1 cellular context compared by ENCODE assay signal in genomic region chr17:50903604-50904521, GRCh38.
TF ChIP-seq lines count a peak whose summit lies in the region.

No MANE protein-coding gene starts in this region.

TF ChIP-seq in HepG2, 621 proteins besides CTCF, POLR2A, EP300 and RAD21 (continued from another document and continues in another):
- peak; percentile 15; the same call in 1 of the 2 replicates for TF ChIP-seq DRAP1 (CRISPR knock-in tag; IDR thresholded peaks at IDR 0.05)
- TF ChIP-seq TGIF2 (CRISPR knock-in tag; IDR thresholded peaks at IDR 0.05): peak; percentile 56
- TF ChIP-seq E2F5 (CRISPR knock-in tag; conservative IDR thresholded peaks at IDR 0.05): no peak
- TF ChIP-seq TBX3 (IDR thresholded peaks at IDR 0.05; ENCODE audit: borderline replicate concordance): no peak
- no peak for TF ChIP-seq ZNF567 (CRISPR knock-in tag; IDR thresholded peaks at IDR 0.05; ENCODE audit: borderline replicate concordance)
- no peak for TF ChIP-seq PITX1 (CRISPR knock-in tag; IDR thresholded peaks at IDR 0.05)
- TF ChIP-seq RORA (CRISPR knock-in tag; IDR thresholded peaks at IDR 0.05): no peak
- TF ChIP-seq KLF9 (CRISPR knock-in tag; IDR thresholded peaks at IDR 0.05; ENCODE audit: low read depth): no peak
- TF ChIP-seq ZNF713 (CRISPR knock-in tag; IDR thresholded peaks at IDR 0.05): no peak
- TF ChIP-seq ZNF432 (CRISPR knock-in tag; IDR thresholded peaks at IDR 0.05; ENCODE audit: borderline replicate concordance): peak; percentile 42; the same call in 1 of the 2 replicates
- TF ChIP-seq ZNF605 (CRISPR knock-in tag; IDR thresholded peaks at IDR 0.05): no peak
- TF ChIP-seq CREM (IDR thresholded peaks at IDR 0.05): no peak
- no peak for TF ChIP-seq CREM (CRISPR knock-in tag; IDR thresholded peaks at IDR 0.05)
- TF ChIP-seq, protein P1, sequence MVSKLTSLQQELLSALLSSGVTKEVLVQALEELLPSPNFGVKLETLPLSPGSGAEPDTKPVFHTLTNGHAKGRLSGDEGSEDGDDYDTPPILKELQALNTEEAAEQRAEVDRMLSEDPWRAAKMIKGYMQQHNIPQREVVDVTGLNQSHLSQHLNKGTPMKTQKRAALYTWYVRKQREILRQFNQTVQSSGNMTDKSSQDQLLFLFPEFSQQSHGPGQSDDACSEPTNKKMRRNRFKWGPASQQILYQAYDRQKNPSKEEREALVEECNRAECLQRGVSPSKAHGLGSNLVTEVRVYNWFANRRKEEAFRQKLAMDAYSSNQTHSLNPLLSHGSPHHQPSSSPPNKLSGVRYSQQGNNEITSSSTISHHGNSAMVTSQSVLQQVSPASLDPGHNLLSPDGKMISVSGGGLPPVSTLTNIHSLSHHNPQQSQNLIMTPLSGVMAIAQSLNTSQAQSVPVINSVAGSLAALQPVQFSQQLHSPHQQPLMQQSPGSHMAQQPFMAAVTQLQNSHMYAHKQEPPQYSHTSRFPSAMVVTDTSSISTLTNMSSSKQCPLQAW (CRISPR knock-in tag; IDR thresholded peaks at IDR 0.05): no peak
- 0 out of 2 replicates have a peak, but pooled peaks have one; percentile 4 for TF ChIP-seq THAP11 (CRISPR knock-in tag; IDR thresholded peaks at IDR 0.05)
- TF ChIP-seq SMARCE1 (IDR thresholded peaks at IDR 0.05; ENCODE audit: borderline replicate concordance): no peak
- no peak for TF ChIP-seq ZNF343 (CRISPR knock-in tag; IDR thresholded peaks at IDR 0.05)
- no peak for TF ChIP-seq SNAPC4 (CRISPR knock-in tag; IDR thresholded peaks at IDR 0.05)
- TF ChIP-seq ZBTB37 (CRISPR knock-in tag; IDR thresholded peaks at IDR 0.05): no peak; the same call in 1 of the 2 replicates
- no peak for TF ChIP-seq ZNF430 (CRISPR knock-in tag; IDR thresholded peaks at IDR 0.05)
- no peak for TF ChIP-seq ATF6 (CRISPR knock-in tag; conservative IDR thresholded peaks at IDR 0.05)
- TF ChIP-seq MED1 (CRISPR knock-in tag; IDR thresholded peaks at IDR 0.05): peak; percentile 27; the same call in 1 of the 2 replicates
- no peak for TF ChIP-seq ZNF333 (CRISPR knock-in tag; IDR thresholded peaks at IDR 0.05; ENCODE audit: borderline replicate concordance)
- TF ChIP-seq, protein P2, sequence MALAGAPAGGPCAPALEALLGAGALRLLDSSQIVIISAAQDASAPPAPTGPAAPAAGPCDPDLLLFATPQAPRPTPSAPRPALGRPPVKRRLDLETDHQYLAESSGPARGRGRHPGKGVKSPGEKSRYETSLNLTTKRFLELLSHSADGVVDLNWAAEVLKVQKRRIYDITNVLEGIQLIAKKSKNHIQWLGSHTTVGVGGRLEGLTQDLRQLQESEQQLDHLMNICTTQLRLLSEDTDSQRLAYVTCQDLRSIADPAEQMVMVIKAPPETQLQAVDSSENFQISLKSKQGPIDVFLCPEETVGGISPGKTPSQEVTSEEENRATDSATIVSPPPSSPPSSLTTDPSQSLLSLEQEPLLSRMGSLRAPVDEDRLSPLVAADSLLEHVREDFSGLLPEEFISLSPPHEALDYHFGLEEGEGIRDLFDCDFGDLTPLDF (CRISPR knock-in tag; IDR thresholded peaks at IDR 0.05): peak; percentile 29; the same call in 1 of the 2 replicates
- 0 out of 2 replicates have a peak, but pooled peaks have one; percentile 89 for TF ChIP-seq ZNF850 (CRISPR knock-in tag; conservative IDR thresholded peaks at IDR 0.05)
- TF ChIP-seq ZNF761 (CRISPR knock-in tag; conservative IDR thresholded peaks at IDR 0.05): no peak
- TF ChIP-seq, protein P3, sequence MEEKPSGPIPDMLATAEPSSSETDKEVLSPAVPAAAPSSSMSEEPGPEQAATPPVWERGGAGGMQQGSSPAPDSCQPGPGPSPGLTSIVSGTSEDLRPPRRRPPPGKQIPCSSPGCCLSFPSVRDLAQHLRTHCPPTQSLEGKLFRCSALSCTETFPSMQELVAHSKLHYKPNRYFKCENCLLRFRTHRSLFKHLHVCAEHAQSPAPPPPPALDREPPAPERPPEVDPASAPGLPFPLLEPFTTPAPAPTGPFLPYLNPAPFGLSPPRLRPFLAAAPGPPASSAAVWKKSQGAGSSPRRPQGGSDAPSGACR (CRISPR knock-in tag; IDR thresholded peaks at IDR 0.05): 0 out of 2 replicates have a peak, but pooled peaks have one; percentile 86
- TF ChIP-seq NFKB2 (CRISPR knock-in tag; IDR thresholded peaks at IDR 0.05; ENCODE audit: borderline replicate concordance): no peak
- no peak for TF ChIP-seq HMG20B (CRISPR knock-in tag; conservative IDR thresholded peaks at IDR 0.05)
- TF ChIP-seq ZNF556 (CRISPR knock-in tag; IDR thresholded peaks at IDR 0.05; ENCODE audit: borderline replicate concordance): no peak
- TF ChIP-seq, protein P4, sequence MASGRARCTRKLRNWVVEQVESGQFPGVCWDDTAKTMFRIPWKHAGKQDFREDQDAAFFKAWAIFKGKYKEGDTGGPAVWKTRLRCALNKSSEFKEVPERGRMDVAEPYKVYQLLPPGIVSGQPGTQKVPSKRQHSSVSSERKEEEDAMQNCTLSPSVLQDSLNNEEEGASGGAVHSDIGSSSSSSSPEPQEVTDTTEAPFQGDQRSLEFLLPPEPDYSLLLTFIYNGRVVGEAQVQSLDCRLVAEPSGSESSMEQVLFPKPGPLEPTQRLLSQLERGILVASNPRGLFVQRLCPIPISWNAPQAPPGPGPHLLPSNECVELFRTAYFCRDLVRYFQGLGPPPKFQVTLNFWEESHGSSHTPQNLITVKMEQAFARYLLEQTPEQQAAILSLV (CRISPR knock-in tag; IDR thresholded peaks at IDR 0.05; ENCODE audit: borderline replicate concordance): no peak
- TF ChIP-seq HINFP (CRISPR knock-in tag; IDR thresholded peaks at IDR 0.05; ENCODE audit: low read depth): no peak
- TF ChIP-seq KDM2A (CRISPR knock-in tag; IDR thresholded peaks at IDR 0.05; ENCODE audit: borderline replicate concordance, low read depth): no peak
- no peak for TF ChIP-seq ZNF7 (CRISPR knock-in tag; IDR thresholded peaks at IDR 0.05)
- no peak for TF ChIP-seq MAFF (IDR thresholded peaks at IDR 0.05; ENCODE audit: low read depth, low read length)
- TF ChIP-seq GTF2F1 (IDR thresholded peaks at IDR 0.05; ENCODE audit: low read length): no peak
- TF ChIP-seq TSC22D2 (CRISPR knock-in tag; IDR thresholded peaks at IDR 0.05; ENCODE audit: borderline replicate concordance): no peak
- no peak for TF ChIP-seq MTA1 (CRISPR knock-in tag; IDR thresholded peaks at IDR 0.05; ENCODE audit: borderline replicate concordance)
- TF ChIP-seq TEAD3 (CRISPR knock-in tag; optimal IDR thresholded peaks at IDR 0.05; ENCODE audit: borderline replicate concordance): peak; percentile 54
- no peak for TF ChIP-seq ZNF672 (CRISPR knock-in tag; IDR thresholded peaks at IDR 0.05)
- 0 out of 2 replicates have a peak, but pooled peaks have one; percentile 23 for TF ChIP-seq MYPOP (CRISPR knock-in tag; IDR thresholded peaks at IDR 0.05)
- TF ChIP-seq HDAC1 (CRISPR knock-in tag; IDR thresholded peaks at IDR 0.05): no peak
- TF ChIP-seq, protein P5, sequence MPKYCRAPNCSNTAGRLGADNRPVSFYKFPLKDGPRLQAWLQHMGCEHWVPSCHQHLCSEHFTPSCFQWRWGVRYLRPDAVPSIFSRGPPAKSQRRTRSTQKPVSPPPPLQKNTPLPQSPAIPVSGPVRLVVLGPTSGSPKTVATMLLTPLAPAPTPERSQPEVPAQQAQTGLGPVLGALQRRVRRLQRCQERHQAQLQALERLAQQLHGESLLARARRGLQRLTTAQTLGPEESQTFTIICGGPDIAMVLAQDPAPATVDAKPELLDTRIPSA (CRISPR knock-in tag; IDR thresholded peaks at IDR 0.05; ENCODE audit: borderline replicate concordance): no peak
- TF ChIP-seq EHMT2 (IDR thresholded peaks at IDR 0.05; ENCODE audit: borderline replicate concordance, low read depth, low read length): no peak
- TF ChIP-seq CHD4 (IDR thresholded peaks at IDR 0.05; ENCODE audit: borderline replicate concordance, low read length): no peak
- no peak for TF ChIP-seq ELF4 (CRISPR knock-in tag; IDR thresholded peaks at IDR 0.05; ENCODE audit: borderline replicate concordance)
